ENCODE assay signal across 8 cellular contexts in the genomic region with DNA sequence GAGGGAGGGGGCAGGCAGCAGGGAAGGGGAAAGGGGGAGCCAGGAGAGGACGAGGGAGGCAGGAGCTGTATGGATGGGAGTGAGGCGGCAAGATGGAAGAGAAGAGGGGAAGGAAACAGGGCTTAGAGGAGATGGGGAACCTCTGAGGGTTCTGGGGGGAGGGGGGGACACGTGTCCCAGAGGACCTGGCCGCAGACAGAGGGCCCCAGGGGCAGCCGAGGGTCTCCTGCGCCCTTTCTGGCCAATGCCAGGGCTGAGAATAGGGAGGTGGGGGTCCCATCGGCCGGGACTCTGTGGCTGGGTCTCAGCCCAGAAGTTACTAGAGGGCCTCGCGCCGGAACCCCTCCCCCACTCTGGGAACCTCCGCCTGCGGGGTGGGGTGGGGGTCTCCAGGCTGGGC. TPM values are rescaled to one million over a fixed set of nuclear protein-coding genes. Genes with fewer than 3 reads are reported as not detected.
DNase-seq lines count a peak whose midpoint lies in the region; ATAC-seq and TF ChIP-seq lines count a peak whose summit lies in the region.
"Not testable (repeated sequence)": the region's sequence is repeated elsewhere in the genome, so short reads cannot be mapped to it uniquely, and the experiment has no call there.

No MANE protein-coding gene starts in this region.

- DNase-seq in SK-N-SH: peak; percentile 38
- not testable (repeated sequence) for DNase-seq in astrocyte of the cerebellum (ENCODE audit: low read depth); esophagus muscularis mucosa (ENCODE audit: extremely low spot score); immature natural killer cell; omental fat pad (ENCODE audit: low spot score); testis

- not testable (repeated sequence) for H3K36me3 ChIP-seq in BLaER1 treated with 17β-estradiol and CSF1 and Interleukin-3, amounts not matched to agents 10 nM and 100 nM; HUES6 (ENCODE audit: control insufficient read depth, insufficient read depth, low read length); SK-N-SH (replicated peaks in 1 of 2; ENCODE audit: control insufficient read depth in 1 of 2, insufficient read depth in 2 of 2, low read length in 1 of 2); esophagus muscularis mucosa; testis (ENCODE audit: low read depth, missing control alignments)

- not testable (repeated sequence) for H4K20me1 ChIP-seq in BLaER1 treated with 17β-estradiol and CSF1 and Interleukin-3, amounts not matched to agents 10 nM and 100 nM; SK-N-SH (ENCODE audit: insufficient read depth)

- H3K27me3 Mint-ChIP-seq in immature natural killer cell (ENCODE audit: low read depth in 3 of 3): not testable (repeated sequence)

- peak overlapping the region; percentile 60 to 78 (median 67) for H3K4me2 ChIP-seq in BLaER1 treated with 17β-estradiol and CSF1 and Interleukin-3, amounts not matched to agents 10 nM and 100 nM
- H3K4me2 ChIP-seq in SK-N-SH: peak overlapping the region; percentile 59

- H3K9me2 ChIP-seq in SK-N-SH: not testable (repeated sequence)

- in situ Hi-C loops in astrocyte of the cerebellum (cut with HindIII; ENCODE audit: low sequenced_read_pairs): not testable (repeated sequence)

- not testable (repeated sequence) for H3F3A ChIP-seq in SK-N-SH (replicated peaks; ENCODE audit: insufficient read depth)

- POLR2A ChIA-PET in SK-N-SH (lab: Yijun Ruan, JAX): not testable (repeated sequence)

- WGBS in SK-N-SH (ENCODE audit: low lambda C conversion rate): 22% methylated on average over 13 of the region's 13 CpGs
- WGBS in esophagus muscularis mucosa: 0% methylated on average over 6 of the region's 13 CpGs
- WGBS in testis, 2 donors: 0 to 1% methylated on average over 6 to 13 of the region's 13 CpGs

- peak overlapping the region in 3 of 5 donors; percentile 24 to 63 (median 35) for H3K4me3 Mint-ChIP-seq in immature natural killer cell

- H3K4me1 Mint-ChIP-seq in immature natural killer cell: peaks cover 8 to 15% of the 10 kb centered on the region in 2 donors

- peak overlapping the region; percentile 53 to 77 (median 71); a peak in 21 of 22 replicates for H3K9ac ChIP-seq in BLaER1 treated with 17β-estradiol and CSF1 and Interleukin-3, amounts not matched to agents 10 nM and 100 nM
- H3K9ac ChIP-seq in HUES6 (ENCODE audit: low read length) (peak overlapping the region; percentile 73), SK-N-SH (peak overlapping the region; percentile 57; the same call in 1 of the 2 replicates)

- H3K27me3 ChIP-seq in BLaER1 treated with 17β-estradiol and CSF1 and Interleukin-3, amounts not matched to agents 10 nM and 100 nM; HUES6 (ENCODE audit: control insufficient read depth, insufficient read depth, low read length); SK-N-SH (ENCODE audit: insufficient read depth); esophagus muscularis mucosa; testis: not testable (repeated sequence)

- peaks cover 6 to 29% (median 22%) of the 10 kb centered on the region in 10 experiments; a peak in 18 of 20 replicates for H3K4me1 ChIP-seq in BLaER1 treated with 17β-estradiol and CSF1 and Interleukin-3, amounts not matched to agents 10 nM and 100 nM
- H3K4me1 ChIP-seq in HUES6 (ENCODE audit: control insufficient read depth, insufficient read depth, low read length); SK-N-SH (ENCODE audit: control insufficient read depth in 1 of 2, insufficient read depth in 2 of 2, low read depth in 1 of 2, low read length in 1 of 2); testis: not testable (repeated sequence)
- H3K4me1 ChIP-seq in esophagus muscularis mucosa: peaks cover 2 to 11% (median 8%) of the 10 kb centered on the region in 4 donors

- peak overlapping the region; percentile 38 to 61 (median 46); a peak in 19 of 20 replicates for H3K4me3 ChIP-seq in BLaER1 treated with 17β-estradiol and CSF1 and Interleukin-3, amounts not matched to agents 10 nM and 100 nM
- H3K4me3 ChIP-seq in HUES6 (ENCODE audit: low read depth, low read length) (peak overlapping the region; percentile 62), SK-N-SH (ENCODE audit: low read depth in 2 of 2, low read length in 1 of 2) (peak overlapping the region; percentile 26 to 39; a peak in 3 of 4 replicates), astrocyte of the cerebellum (ENCODE audit: low read depth, low read length) (peak overlapping the region; percentile 35), esophagus muscularis mucosa (peak overlapping the region; percentile 54 to 68 (median 58)), testis (peak overlapping the region; percentile 49 to 64)

- TF ChIP-seq CTCF in SK-N-SH (IDR thresholded peaks at IDR 0.05); astrocyte of the cerebellum (IDR thresholded peaks at IDR 0.05; ENCODE audit: low read depth, low read length, missing control alignments); esophagus muscularis mucosa (IDR thresholded peaks at IDR 0.05); omental fat pad (IDR thresholded peaks at IDR 0.05); testis (IDR thresholded peaks at IDR 0.05): not testable (repeated sequence)

- TF ChIP-seq RAD21 in SK-N-SH (IDR thresholded peaks at IDR 0.05; ENCODE audit: low read length): not testable (repeated sequence)

- CTCF ChIA-PET in SK-N-SH (lab: Yijun Ruan, JAX): not testable (repeated sequence)

- H2AFZ ChIP-seq in SK-N-SH (ENCODE audit: low read depth): peak overlapping the region; percentile 91

- peak overlapping the region in 1 of 6 donors; percentile 49 for H3K27ac Mint-ChIP-seq in immature natural killer cell

- peak; percentile 26 for ATAC-seq in omental fat pad (ENCODE audit: low FRiP score)

- not testable (repeated sequence) for H3K9me3 Mint-ChIP-seq in immature natural killer cell

- not testable (repeated sequence) for H3K36me3 Mint-ChIP-seq in immature natural killer cell

- intact Hi-C loops in esophagus muscularis mucosa (cut with DNase I); testis (cut with DNase I; ENCODE audit: low total_unique reads): not testable (repeated sequence)

- not testable (repeated sequence) for TF ChIP-seq POLR2A in esophagus muscularis mucosa (IDR thresholded peaks at IDR 0.05; ENCODE audit: low read depth); testis (IDR thresholded peaks at IDR 0.05)

- TF ChIP-seq EP300 in SK-N-SH (IDR thresholded peaks at IDR 0.05; ENCODE audit: borderline replicate concordance in 1 of 2, low read depth in 1 of 2, low read length in 1 of 2); esophagus muscularis mucosa (IDR thresholded peaks at IDR 0.05): not testable (repeated sequence)

- peak overlapping the region in 10 of 11 experiments; percentile 60 to 86 (median 81); a peak in 21 of 22 replicates for H3K27ac ChIP-seq in BLaER1 treated with 17β-estradiol and CSF1 and Interleukin-3, amounts not matched to agents 10 nM and 100 nM
- H3K27ac ChIP-seq in HUES6 (ENCODE audit: low read depth, low read length) (peak overlapping the region; percentile 62; the same call in 1 of the 2 replicates), SK-N-SH (ENCODE audit: low read depth in 2 of 2, low read length in 1 of 2) (peak overlapping the region in 1 of 2 experiments; percentile 74; a peak in 1 of 4 replicates), esophagus muscularis mucosa (replicated peaks in 1 of 4) (peak overlapping the region in 1 of 4 donors; percentile 57)
- not testable (repeated sequence) for H3K27ac ChIP-seq in testis

- H3K79me2 ChIP-seq in SK-N-SH (ENCODE audit: insufficient read depth): not testable (repeated sequence)

- not testable (repeated sequence) for H3K9me3 ChIP-seq in BLaER1 treated with 17β-estradiol and CSF1 and Interleukin-3, amounts not matched to agents 10 nM and 100 nM (replicated peaks in 1 of 11); HUES6 (ENCODE audit: control insufficient read depth, insufficient read depth, low read depth, low read length); SK-N-SH; esophagus muscularis mucosa; testis

RNA-seq across cellular contexts. Expression of a gene that starts 58.8 kb away (rescaled TPM):
- polyA plus RNA-seq in SK-N-SH (2012; rRNA removed) (25.0 and 36.1 TPM in 2 replicates), immature natural killer cell (10 to 100 TPM; 27.9 to 30.9 (median 30.3) TPM), testis (ENCODE audit: insufficient read depth, low read depth, low replicate concordance) (42.6 TPM)
- polyA plus RNA-seq in SK-N-SH (2012; cell fraction: cytosol; rRNA removed): 39.7 and 42.9 TPM in 2 replicates
- 11.5 and 30.5 TPM in 2 replicates for polyA plus RNA-seq in SK-N-SH (2012; cell fraction: nucleus; rRNA removed)
- total RNA-seq in esophagus muscularis mucosa (10 to 100 TPM; 34.6 to 52.7 (median 43.1) TPM), omental fat pad (10 to 100 TPM; 32.1 to 55.7 (median 42.6) TPM), testis (10 to 100 TPM; 51.3 to 60.6 TPM)
